In genomic region chr7:75914655-75915415, GRCh38 we compare ENCODE assay signal across 8 cellular contexts. TPM values are rescaled to one million over a fixed set of nuclear protein-coding genes. Genes with fewer than 3 reads are reported as not detected.
DNase-seq lines count a peak whose midpoint lies in the region; ATAC-seq lines count a peak whose summit lies in the region.

TSS of gene POR (plus strand) at chr7:75915155. CDS start at chr7:75954002, 38,847 bp downstream.

- H3K4me1 Mint-ChIP-seq in IgD-negative memory B cell, result peaks cover 14 to 21% (median 21%) of the 10 kb centered on the region in 3 donors

- no peaks in the 10 kb centered on the region for H3K27me3 Mint-ChIP-seq in IgD-negative memory B cell

- H3K27ac ChIP-seq in epithelial cell of prostate (peak within 1 kb of the TSS; percentile 40), mucosa of rectum (ENCODE audit: low read depth in 2 of 2, low read length in 2 of 2) (peak within 1 kb of the TSS; percentile 82 to 90)

- peak within 1 kb of the TSS; percentile 88 to 94 for H3K4me3 ChIP-seq in mucosa of rectum (ENCODE audit: low read length in 2 of 2)

- peak within 1 kb of the TSS; percentile 95 to 98 (median 97) for H3K27ac Mint-ChIP-seq in IgD-negative memory B cell

- H3K27me3 ChIP-seq in mucosa of rectum (ENCODE audit: control insufficient read depth in 2 of 2, insufficient read depth in 2 of 2, low read length in 2 of 2), result no peaks in the 10 kb centered on the region

- DNase-seq in DMS114 treated with DMSO at 0.1 percent for 48 hours (lab: John Stamatoyannopoulos, UW; ENCODE audit: unreplicated experiment) (peak; percentile 79), OCI-M1 (lab: John Stamatoyannopoulos, UW) (peak; percentile 97), activated T-cell treated with anti-CD3 and anti-CD28 coated beads for 48 hours (ENCODE audit: low read depth) (peak; percentile 96), epithelial cell of prostate (ENCODE audit: low read depth, low spot score) (peak; percentile 56)
- DNase-seq in stimulated activated CD8-positive, alpha-beta memory T cell treated with anti-CD3 and anti-CD28 coated beads, Interleukin-4, amount 100 ng/mL, for 4 hours (ENCODE audit: low read depth in 2 of 2, low spot score in 1 of 2), result peak; percentile 91 to 94

- peaks cover 0 to 3% (median 0%) of the 10 kb centered on the region in 3 donors for H3K9me3 Mint-ChIP-seq in IgD-negative memory B cell

- ATAC-seq in GM21529 (IDR thresholded peaks at IDR 0.05; ENCODE audit: unreplicated experiment), result peak; percentile 91

- H3K9ac ChIP-seq in mucosa of rectum (ENCODE audit: low read depth in 1 of 2, low read length in 2 of 2), result peak within 1 kb of the TSS; percentile 88 to 95

- H3K4me1 ChIP-seq in mucosa of rectum (ENCODE audit: control insufficient read depth in 2 of 2, insufficient read depth in 2 of 2, low read length in 2 of 2), result peaks cover 3 to 10% of the 10 kb centered on the region in 2 donors

- no peaks in the 10 kb centered on the region for H3K9me3 ChIP-seq in mucosa of rectum (ENCODE audit: control insufficient read depth in 2 of 2, low read length in 2 of 2)

- no peaks in the 10 kb centered on the region for H3K36me3 ChIP-seq in mucosa of rectum (ENCODE audit: control insufficient read depth in 2 of 2, insufficient read depth in 2 of 2, low read length in 2 of 2)

- peak within 1 kb of the TSS; percentile 94 to 98 (median 95) for H3K4me3 Mint-ChIP-seq in IgD-negative memory B cell

- no peaks in the 10 kb centered on the region for H3K36me3 Mint-ChIP-seq in IgD-negative memory B cell

RNA-seq across cellular contexts. Expression of gene POR, which starts in this region (rescaled TPM):
- polyA plus RNA-seq in IgD-negative memory B cell, result 50.2 TPM

Comparison
In these comparisons a context has a peak if more than half of its experiments do, and no peak if none do; other contexts are left out.
1. Peak in every context shown above with its lines: DNase-seq, ATAC-seq, H3K4me3 ChIP-seq and H3K27ac ChIP-seq.